Comparison of ENCODE assay signal across 28 cellular contexts in genomic region chr2:133573771-133574170, GRCh38. TPM values are rescaled to one million over a fixed set of nuclear protein-coding genes. Genes with fewer than 3 reads are reported as not detected.
"Had no signal": no experiment of that assay in that cellular context is flagged by ENCODE, and none has a peak within 500 bp of the region (broad histone marks: within the 10 kb centered on the region; RNA-seq: fewer than 3 reads in every experiment).

No MANE protein-coding gene starts in this region.

- ATAC-seq: activated CD4-positive, CD25-positive, alpha-beta regulatory T cell treated with anti-CD3 and anti-CD28 coated beads, Interleukin-2, amount 50 U/mL, for 24 hours; activated CD8-positive, alpha-beta T cell treated with anti-CD3 and anti-CD28 coated beads for 36 hours; activated T-cell treated with anti-CD3 and anti-CD28 coated beads, Interleukin-2, amount 50 U/mL, for 4 hours; activated T-helper 17 cell treated with anti-CD3 and anti-CD28 coated beads, Interleukin-2, amount 50 U/mL, for 72 hours; effector memory CD8-positive, alpha-beta T cell; T-helper 17 cell had no signal

- H3K27me3 Mint-ChIP-seq: activated naive CD8-positive, alpha-beta T cell had no signal

- DNase-seq: activated B cell treated with CpG ODN at 0.5 μM for 24 hours; activated CD4-positive, alpha-beta T cell treated with anti-CD3 and anti-CD28 coated beads for 48 hours; activated CD4-positive, alpha-beta T cell treated with anti-CD3 and anti-CD28 coated beads, Interleukin-2, amount 50 U/mL, for 1 hour; activated CD4-positive, alpha-beta T cell treated with anti-CD3 and anti-CD28 coated beads, Interleukin-2, amount 50 U/mL, for 48 hours; activated CD8-positive, alpha-beta memory T cell treated with anti-CD3 and anti-CD28 coated beads for 24 hours; activated CD8-positive, alpha-beta T cell treated with anti-CD3 and anti-CD28 coated beads for 36 hours; activated effector memory CD4-positive, alpha-beta T cell treated with Interleukin-2 at 50 U/mL for 16 hours; activated gamma-delta T cell treated with Interleukin-2 at 50 U/mL for 16 hours; activated naive CD4-positive, alpha-beta T cell treated with anti-CD3 and anti-CD28 coated beads, Interleukin-2, amount 50 U/mL, for 16 hours; activated naive CD4-positive, alpha-beta T cell treated with Interleukin-2 at 50 U/mL for 16 hours; activated T-cell treated with anti-CD3 and anti-CD28 coated beads, Interleukin-2, amount 50 U/mL, for 4 hours; amniotic stem cell; anterior cingulate cortex; caudate nucleus; cortex of kidney; dermis blood vessel endothelial cell; effector CD4-positive, alpha-beta T cell; effector memory CD8-positive, alpha-beta T cell; esophagus squamous epithelium; T-helper 1 cell; T-helper 17 cell; T1000; WERI-Rb-1 had no signal

- H3K27ac ChIP-seq: epithelial cell of prostate, esophagus squamous epithelium, WERI-Rb-1 had no signal

- H3K27me3 ChIP-seq: esophagus squamous epithelium had no signal

- H3K36me3 Mint-ChIP-seq: activated naive CD8-positive, alpha-beta T cell had no signal

- H3K9me3 Mint-ChIP-seq: activated B cell treated with CpG ODN at 0.5 μM for 24 hours; activated CD8-positive, alpha-beta T cell treated with anti-CD3 and anti-CD28 coated beads for 36 hours; activated T-cell treated with anti-CD3 and anti-CD28 coated beads, Interleukin-2, amount 50 U/mL, for 4 hours; activated T-helper 17 cell treated with anti-CD3 and anti-CD28 coated beads, Interleukin-2, amount 50 U/mL, for 72 hours; T-helper 2 cell treated with Interferon-gamma antibody and Interleukin-4, amounts not matched to agents 5 μg/mL and 100 μg/mL, for 36 hours had no signal

- H3K4me3 Mint-ChIP-seq: activated B cell treated with CpG ODN at 0.5 μM for 24 hours; activated CD8-positive, alpha-beta T cell treated with anti-CD3 and anti-CD28 coated beads for 36 hours; activated naive CD8-positive, alpha-beta T cell; activated T-cell treated with anti-CD3 and anti-CD28 coated beads, Interleukin-2, amount 50 U/mL, for 4 hours; activated T-helper 17 cell treated with anti-CD3 and anti-CD28 coated beads, Interleukin-2, amount 50 U/mL, for 72 hours; effector memory CD8-positive, alpha-beta T cell; T-helper 17 cell; T-helper 2 cell treated with Interferon-gamma antibody and Interleukin-4, amounts not matched to agents 5 μg/mL and 100 μg/mL, for 36 hours had no signal

- H3K4me3 ChIP-seq: esophagus squamous epithelium had no signal

- H3K27ac Mint-ChIP-seq: activated B cell treated with CpG ODN at 0.5 μM for 24 hours; activated CD8-positive, alpha-beta T cell treated with anti-CD3 and anti-CD28 coated beads for 36 hours; activated naive CD8-positive, alpha-beta T cell; activated T-helper 17 cell treated with anti-CD3 and anti-CD28 coated beads, Interleukin-2, amount 50 U/mL, for 72 hours; effector memory CD8-positive, alpha-beta T cell; T-helper 17 cell; T-helper 2 cell treated with Interferon-gamma antibody and Interleukin-4, amounts not matched to agents 5 μg/mL and 100 μg/mL, for 36 hours had no signal

- H3K36me3 ChIP-seq: esophagus squamous epithelium, WERI-Rb-1 had no signal

- H3K9me3 ChIP-seq: esophagus squamous epithelium had no signal

- H3K4me1 Mint-ChIP-seq: activated B cell treated with CpG ODN at 0.5 μM for 24 hours; activated T-helper 17 cell treated with anti-CD3 and anti-CD28 coated beads, Interleukin-2, amount 50 U/mL, for 72 hours; T-helper 17 cell had no signal

RNA-seq across cellular contexts. Expression of gene NCKAP5, which starts 5.5 kb away (rescaled TPM):
- total RNA-seq: activated B cell treated with CpG ODN at 0.5 μM for 24 hours; activated CD8-positive, alpha-beta T cell treated with anti-CD3 and anti-CD28 coated beads for 36 hours; activated T-helper 17 cell treated with anti-CD3 and anti-CD28 coated beads, Interleukin-2, amount 50 U/mL, for 72 hours; T-helper 17 cell had no signal
